Comparison of ENCODE assay signal across 10 cellular contexts in genomic region chr14:104461676-104462443, GRCh38.
DNase-seq lines count a peak whose midpoint lies in the region; ATAC-seq and TF ChIP-seq lines count a peak whose summit lies in the region.
"Had no signal": no experiment of that assay in that cellular context is flagged by ENCODE, and none has a peak within 500 bp of the region (broad histone marks: within the 10 kb centered on the region; RNA-seq: fewer than 3 reads in every experiment).

No MANE protein-coding gene starts in this region.

- H3K27me3 ChIP-seq in BLaER1 (peaks cover 45% of the 10 kb centered on the region), HUES6 (ENCODE audit: control insufficient read depth, insufficient read depth, low read length) (peaks cover 86% of the 10 kb centered on the region), ectodermal cell (ENCODE audit: control insufficient read depth, insufficient read depth, low read length, poor library complexity, severe bottlenecking) (peaks cover 54% of the 10 kb centered on the region), neuron (ENCODE audit: insufficient read depth, low read length) (peaks cover 60% of the 10 kb centered on the region), gastroesophageal sphincter (peaks cover 91% of the 10 kb centered on the region), left lung (peaks cover 20 to 71% of the 10 kb centered on the region in 2 donors)
- H3K27me3 ChIP-seq in CD4-positive, alpha-beta T cell (ENCODE audit: control insufficient read depth, insufficient read depth, low read length) = peaks cover 28% of the 10 kb centered on the region

- POLR2A ChIA-PET in CD4-positive, alpha-beta T cell (lab: Charles Lee) = interaction anchor here (0.7 kb wide), 1 partner anchor 174 kb away, joined by 3 read pairs; no protein-coding TSS in a partner anchor

- no peak for TF ChIP-seq CTCF in gastroesophageal sphincter (IDR thresholded peaks at IDR 0.05)
- TF ChIP-seq CTCF in left lung (IDR thresholded peaks at IDR 0.05) = no peak
- no peak for TF ChIP-seq CTCF in CD4-positive, alpha-beta T cell (IDR thresholded peaks at IDR 0.05)

- H3K4me1 ChIP-seq in BLaER1 (peaks cover 7% of the 10 kb centered on the region; the same call in 1 of the 2 replicates), HUES6 (ENCODE audit: control insufficient read depth, insufficient read depth, low read length) (0 out of 2 replicates have a peak, but pooled peaks cover 9% of the 10 kb centered on the region), ectodermal cell (ENCODE audit: control insufficient read depth, insufficient read depth, low read length) (no peaks in the 10 kb centered on the region), neuron (ENCODE audit: insufficient read depth, low read length) (peaks cover 3% of the 10 kb centered on the region), gastroesophageal sphincter (peaks cover 0 to 25% (median 8%) of the 10 kb centered on the region in 3 donors), left lung (peaks cover 0 to 8% of the 10 kb centered on the region in 2 donors)

- H3K4me3 ChIP-seq in BLaER1 (peak overlapping the region; percentile 56), HUES6 (ENCODE audit: low read depth, low read length) (peak overlapping the region; percentile 58), ectodermal cell (ENCODE audit: insufficient read depth, low read depth, low read length) (peak overlapping the region; percentile 44), neuron (ENCODE audit: low read length) (no peak overlapping the region), gastroesophageal sphincter (peak overlapping the region in 1 of 2 donors; percentile 38), left lung (no peak overlapping the region)

- TF ChIP-seq POLR2A in gastroesophageal sphincter (IDR thresholded peaks at IDR 0.05) = no peak

- no peaks in the 10 kb centered on the region for H3K36me3 Mint-ChIP-seq in CD4-positive, alpha-beta T cell (ENCODE audit: low read depth)

- H3K9me3 Mint-ChIP-seq in CD4-positive, alpha-beta T cell = no peaks in the 10 kb centered on the region

- 2% methylated on average over 66 of the region's 66 CpGs for WGBS in ectodermal cell, 2 experiments
- WGBS in gastroesophageal sphincter (ENCODE audit: low coverage in 1 of 2), 2 donors = 20% methylated on average over 2 of the region's 66 CpGs

- ATAC-seq in gastroesophageal sphincter (no peak), left lung (no peak)
- ATAC-seq in CD4-positive, alpha-beta T cell (ENCODE audit: poor library complexity) = no peak

- no peaks in the 10 kb centered on the region for H4K20me1 ChIP-seq in BLaER1

- no peak for DNase-seq in left lung
- no peak for DNase-seq in LoVo (ENCODE audit: low spot score)
- DNase-seq in CD4-positive, alpha-beta T cell = no peak
- DNase-seq: activated CD4-positive, alpha-beta T cell treated with anti-CD3 and anti-CD28 coated beads, Interleukin-2, amount 50 U/mL, for 48 hours; SHP77 treated with DMSO at 0.1 percent for 48 hours had no signal

- H3K27me3 Mint-ChIP-seq in CD4-positive, alpha-beta T cell = peaks cover 82% of the 10 kb centered on the region

- H3K36me3 ChIP-seq in BLaER1 = no peaks in the 10 kb centered on the region
- H3K36me3 ChIP-seq in HUES6 (ENCODE audit: control insufficient read depth, insufficient read depth, low read length) = no peaks in the 10 kb centered on the region
- no peaks in the 10 kb centered on the region for H3K36me3 ChIP-seq in ectodermal cell (ENCODE audit: control insufficient read depth, insufficient read depth, low read length)
- no peaks in the 10 kb centered on the region for H3K36me3 ChIP-seq in neuron (ENCODE audit: insufficient read depth, low read length)
- H3K36me3 ChIP-seq in gastroesophageal sphincter = no peaks in the 10 kb centered on the region
- H3K36me3 ChIP-seq in left lung = no peaks in the 10 kb centered on the region

- CTCF ChIA-PET in CD4-positive, alpha-beta T cell (lab: Charles Lee) = no interaction called here

- H3K27ac ChIP-seq in BLaER1 (no peak overlapping the region), HUES6 (ENCODE audit: low read depth, low read length) (no peak overlapping the region), ectodermal cell (ENCODE audit: insufficient read depth, low read depth, low read length, poor library complexity, severe bottlenecking) (no peak overlapping the region), gastroesophageal sphincter (no peak overlapping the region), left lung (no peak overlapping the region)
- no peak overlapping the region for H3K27ac ChIP-seq in CD4-positive, alpha-beta T cell (ENCODE audit: low read depth, low read length)

- H3K4me3 Mint-ChIP-seq in CD4-positive, alpha-beta T cell = no peak overlapping the region

- H3K9ac ChIP-seq in BLaER1 = no peak overlapping the region
- H3K9ac ChIP-seq in HUES6 (ENCODE audit: low read length) = no peak overlapping the region

- H3K9me3 ChIP-seq in BLaER1 = no peaks in the 10 kb centered on the region
- no peaks in the 10 kb centered on the region for H3K9me3 ChIP-seq in HUES6 (ENCODE audit: control insufficient read depth, insufficient read depth, low read depth, low read length)
- no peaks in the 10 kb centered on the region for H3K9me3 ChIP-seq in ectodermal cell (ENCODE audit: control insufficient read depth, low read length)
- H3K9me3 ChIP-seq in neuron (ENCODE audit: low read length) = no peaks in the 10 kb centered on the region
- no peaks in the 10 kb centered on the region for H3K9me3 ChIP-seq in gastroesophageal sphincter
- no peaks in the 10 kb centered on the region for H3K9me3 ChIP-seq in left lung
- no peaks in the 10 kb centered on the region for H3K9me3 ChIP-seq in CD4-positive, alpha-beta T cell (ENCODE audit: control insufficient read depth, low read length)

- H2AFZ ChIP-seq in neuron (ENCODE audit: low read depth, low read length) = peak overlapping the region; percentile 49

- TF ChIP-seq EP300 in gastroesophageal sphincter (IDR thresholded peaks at IDR 0.05) = no peak

- H3K4me1 Mint-ChIP-seq in CD4-positive, alpha-beta T cell (ENCODE audit: low read depth) = peaks cover 13% of the 10 kb centered on the region

- intact Hi-C loops in left lung (cut with DNase I) = no loop called here
- intact Hi-C loops in CD4-positive, alpha-beta T cell (cut with DNase I, micrococcal nuclease) = no loop called here

- no peak overlapping the region for H3K27ac Mint-ChIP-seq in CD4-positive, alpha-beta T cell

- H3K4me2 ChIP-seq in BLaER1 = peak overlapping the region; percentile 81

Comparison
In these comparisons a context has a peak if more than half of its experiments do, and no peak if none do; other contexts are left out.
1. H3K4me3 ChIP-seq: peak in BLaER1 (single experiment), HUES6 (single experiment) and ectodermal cell (single experiment); none in neuron (single experiment) and left lung (0 of 2).